ENCODE assay signal across 7 cellular contexts in the genomic region with DNA sequence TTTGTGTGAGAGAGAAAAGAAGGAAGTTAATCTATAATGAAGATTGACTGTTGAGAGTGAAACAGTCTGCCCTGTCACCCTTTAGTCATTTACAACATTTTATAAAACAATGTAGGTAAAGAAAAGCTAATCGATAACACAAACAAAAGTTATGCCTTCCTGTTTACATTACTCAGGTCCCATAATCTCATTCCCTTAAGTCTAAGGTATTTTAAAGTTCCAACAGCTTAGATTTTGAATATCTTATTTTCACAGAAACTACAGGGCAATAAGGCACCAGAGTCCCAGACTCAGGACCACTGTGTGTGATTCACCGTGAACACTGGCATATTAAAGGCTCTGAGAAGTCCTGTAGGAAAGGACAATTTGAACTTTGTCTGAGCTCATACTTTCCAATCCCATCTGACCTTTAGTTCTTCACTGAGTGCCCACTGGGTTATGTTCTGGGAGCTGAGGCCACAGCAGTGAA. TPM values are rescaled to one million over a fixed set of nuclear protein-coding genes. Genes with fewer than 3 reads are reported as not detected.
"Had no signal": no experiment of that assay in that cellular context is flagged by ENCODE, and none has a peak within 500 bp of the region (broad histone marks: within the 10 kb centered on the region; RNA-seq: fewer than 3 reads in every experiment).

No MANE protein-coding gene starts in this region.

RNA-seq across cellular contexts. Expression of a gene that starts 3.8 kb away (rescaled TPM):
- total RNA-seq: cardiac muscle cell; esophagus squamous epithelium; glomerular endothelial cell; left ventricle myocardium superior; naive thymus-derived CD8-positive, alpha-beta T cell; occipital lobe; vagina had no signal
- polyA plus RNA-seq: cardiac muscle cell; naive thymus-derived CD8-positive, alpha-beta T cell had no signal

RNA-seq across cellular contexts. Expression of a gene that starts 28.4 kb away (rescaled TPM):
- total RNA-seq: cardiac muscle cell; esophagus squamous epithelium; glomerular endothelial cell; left ventricle myocardium superior; naive thymus-derived CD8-positive, alpha-beta T cell; occipital lobe; vagina had no signal
- polyA plus RNA-seq: cardiac muscle cell; naive thymus-derived CD8-positive, alpha-beta T cell had no signal
